In genomic region chr7:131654249-131654558, GRCh38 we compare ENCODE assay signal across 16 cellular contexts.
DNase-seq lines count a peak whose midpoint lies in the region; ATAC-seq, FAIRE-seq and TF ChIP-seq lines count a peak whose summit lies in the region.
"Had no signal": no experiment of that assay in that cellular context is flagged by ENCODE, and none has a peak within 500 bp of the region (broad histone marks: within the 10 kb centered on the region; RNA-seq: fewer than 3 reads in every experiment).

No MANE protein-coding gene starts in this region.

- TF ChIP-seq CTCF in HEK293 (tag by site-specific recombination; IDR thresholded peaks at IDR 0.05), result no peak
- TF ChIP-seq CTCF in K562 (IDR thresholded peaks at IDR 0.05 in 2 of 3, conservative IDR thresholded peaks at IDR 0.05 in 1 of 3; ENCODE audit: insufficient read depth in 2 of 3, low read depth in 1 of 3, low read length in 3 of 3), result 0 out of 6 replicates have a peak, but pooled peaks of 1 of the 3 experiments have one; percentile 2
- TF ChIP-seq CTCF in neural progenitor cell (IDR thresholded peaks at IDR 0.05), result no peak
- no peak for TF ChIP-seq CTCF in A673 (conservative IDR thresholded peaks at IDR 0.05; ENCODE audit: low read depth, low read length)

- no peaks in the 10 kb centered on the region for H3K9me1 ChIP-seq in K562 (ENCODE audit: control insufficient read depth, insufficient read depth, low read length)

- H3K9ac ChIP-seq in ES-I3 (ENCODE audit: low read depth, low read length) (peak overlapping the region; percentile 35; the same call in 1 of the 2 replicates), K562 (ENCODE audit: insufficient read depth in 1 of 2, low read depth in 2 of 2, low read length in 2 of 2) (no peak overlapping the region), neural progenitor cell (no peak overlapping the region)
- H3K9ac ChIP-seq: BLaER1 had no signal

- in situ Hi-C loops in K562 (cut with MboI), result loop anchor here (10.0 kb wide), 2 partner anchors 149 to 769 kb away; no protein-coding TSS in a partner anchor

- WGBS in K562 (ENCODE audit: insufficient coverage, low coverage, missing lambda C conversion rate), result 73% methylated on average over 1 of the region's 1 CpG

- H3K27ac ChIP-seq in HEK293 (ENCODE audit: extremely low read depth, low read depth, low read length) (no peak overlapping the region), K562 (ENCODE audit: extremely low read depth, low read depth, low read length) (no peak overlapping the region), neural progenitor cell (no peak overlapping the region), A673 (ENCODE audit: low read depth, low read length, poor library complexity, severe bottlenecking) (no peak overlapping the region)
- H3K27ac ChIP-seq: BLaER1, left lung, sigmoid colon, thyroid gland, vagina had no signal

- no peak for ATAC-seq in K562
- no peak for ATAC-seq in GM19463 (IDR thresholded peaks at IDR 0.05; ENCODE audit: unreplicated experiment)
- ATAC-seq in GM18873 (IDR thresholded peaks at IDR 0.05; ENCODE audit: low FRiP score, unreplicated experiment), result no peak

- no peak for TF ChIP-seq POLR2A in K562 (conservative IDR thresholded peaks at IDR 0.05)

- H3K36me3 Mint-ChIP-seq in neural progenitor cell, result no peaks in the 10 kb centered on the region
- H3K36me3 Mint-ChIP-seq: activated CD8-positive, alpha-beta memory T cell treated with anti-CD3 and anti-CD28 coated beads, Interleukin-2, amount 10 ng/mL, durations not matched to agents 7 days and 5 days; memory B cell had no signal

- H3K9me3 ChIP-seq in ES-I3 (ENCODE audit: control insufficient read depth, insufficient read depth, low read length) (no peaks in the 10 kb centered on the region), HEK293 (ENCODE audit: control insufficient read depth, insufficient read depth, low read depth, low read length) (no peaks in the 10 kb centered on the region), K562 (replicated peaks; ENCODE audit: control insufficient read depth, insufficient read depth, low read depth, low read length) (no peaks in the 10 kb centered on the region), neural progenitor cell (ENCODE audit: low read depth) (no peaks in the 10 kb centered on the region), A673 (ENCODE audit: low read depth, low read length, poor library complexity, severe bottlenecking) (no peaks in the 10 kb centered on the region)
- H3K9me3 ChIP-seq: BLaER1, left lung, sigmoid colon, thyroid gland, vagina had no signal

- peaks cover 38% of the 10 kb centered on the region for H3K4me1 ChIP-seq in ES-I3 (ENCODE audit: insufficient read depth, low read length)
- H3K4me1 ChIP-seq in HEK293 (ENCODE audit: control insufficient read depth, insufficient read depth, low read length), result no peaks in the 10 kb centered on the region
- H3K4me1 ChIP-seq in K562 (replicated peaks in 1 of 2; ENCODE audit: control insufficient read depth in 2 of 2, insufficient read depth in 2 of 2, low read length in 2 of 2), result no peaks in the 10 kb centered on the region
- H3K4me1 ChIP-seq in neural progenitor cell, result peaks cover 25% of the 10 kb centered on the region
- H3K4me1 ChIP-seq in A673 (ENCODE audit: insufficient read depth, low read length, poor library complexity, severe bottlenecking), result no peaks in the 10 kb centered on the region
- H3K4me1 ChIP-seq: BLaER1, thyroid gland had no signal

- FAIRE-seq in K562 (lab: Jason Lieb, UNC), result no peak

- DNase-seq in K562 (ENCODE audit: extremely low read depth in 1 of 4, low spot score in 3 of 4) (no peak), neural progenitor cell (ENCODE audit: low spot score) (no peak), A673 (ENCODE audit: low spot score) (no peak)

- intact Hi-C loops in K562 (cut with micrococcal nuclease), result loop anchor here (1.0 kb wide), 2 partner anchors 109 to 146 kb away; no protein-coding TSS in a partner anchor
- intact Hi-C loops in A673 (cut with micrococcal nuclease; ENCODE audit: unreplicated experiment), result loop anchor here (1.0 to 10.0 kb wide), 2 partner anchors 146 to 749 kb away; no protein-coding TSS in a partner anchor

- CTCF ChIA-PET in HEK293 (lab: Yijun Ruan, JAX), result interaction anchor here (0.6 to 3.4 kb wide), 18 partner anchors 12 to 761 kb away, joined by 3 to 45 read pairs (median 6); no protein-coding TSS in a partner anchor
- CTCF ChIA-PET in K562 (lab: Yijun Ruan, JAX; ENCODE audit: low intra/inter-chr PET ratio), result interaction anchor here (0.7 to 6.1 kb wide), 6 partner anchors 108 to 804 kb away, joined by 5 to 85 read pairs (median 10); no protein-coding TSS in a partner anchor
- CTCF ChIA-PET in A673 (lab: Charles Lee), result interaction anchor here (0.7 kb wide), 1 partner anchor 146 kb away, joined by 6 read pairs; no protein-coding TSS in a partner anchor

- no peaks in the 10 kb centered on the region for H3K9me3 Mint-ChIP-seq in neural progenitor cell
- H3K9me3 Mint-ChIP-seq: activated B cell treated with CpG ODN at 0.5 μM for 24 hours, memory B cell had no signal

- H3K27ac Mint-ChIP-seq in neural progenitor cell, result peak overlapping the region; percentile 8
- H3K27ac Mint-ChIP-seq: activated B cell treated with CpG ODN at 0.5 μM for 24 hours; activated CD8-positive, alpha-beta memory T cell treated with anti-CD3 and anti-CD28 coated beads, Interleukin-2, amount 10 ng/mL, durations not matched to agents 7 days and 5 days; activated T-cell treated with anti-CD3 and anti-CD28 coated beads, Interleukin-2, amount 50 U/mL, for 72 hours; memory B cell had no signal

- H3K36me3 ChIP-seq in ES-I3 (ENCODE audit: insufficient read depth, low read length) (no peaks in the 10 kb centered on the region), HEK293 (ENCODE audit: control insufficient read depth in 2 of 2, insufficient read depth in 1 of 2, low read length in 2 of 2) (no peaks in the 10 kb centered on the region), K562 (ENCODE audit: control insufficient read depth, insufficient read depth, low read length) (no peaks in the 10 kb centered on the region), neural progenitor cell (no peaks in the 10 kb centered on the region), A673 (ENCODE audit: insufficient read depth, low read length, poor library complexity, severe bottlenecking) (no peaks in the 10 kb centered on the region)
- H3K36me3 ChIP-seq: BLaER1, left lung, sigmoid colon, thyroid gland, vagina had no signal

- BruUV-seq in K562 (replicated peaks; lab: Mats Ljungman, UMichigan) (no TSS peak), A673 (replicated peaks; lab: Mats Ljungman, UMichigan) (no TSS peak)

- H2AFZ ChIP-seq in K562 (ENCODE audit: low read depth, low read length) (no peak overlapping the region), neural progenitor cell (replicated peaks) (no peak overlapping the region)

- H3K27me3 Mint-ChIP-seq in neural progenitor cell (ENCODE audit: insufficient read depth, low read depth), result peaks cover 10% of the 10 kb centered on the region

- no peak overlapping the region for H3K4me3 ChIP-seq in HEK293 (ENCODE audit: low read depth, low read length)
- no peak overlapping the region for H3K4me3 ChIP-seq in K562
- no peak overlapping the region for H3K4me3 ChIP-seq in neural progenitor cell
- no peak overlapping the region for H3K4me3 ChIP-seq in A673 (ENCODE audit: low read depth, low read length, poor library complexity, severe bottlenecking)
- H3K4me3 ChIP-seq: BLaER1, left lung, sigmoid colon, thyroid gland, vagina had no signal

- no peak overlapping the region for H3K4me2 ChIP-seq in K562 (ENCODE audit: insufficient read depth, low read length)
- H3K4me2 ChIP-seq in neural progenitor cell, result no peak overlapping the region
- H3K4me2 ChIP-seq: BLaER1 had no signal

- POLR2A ChIA-PET in HEK293 (lab: Yijun Ruan, JAX) (no interaction called here), K562 (lab: Yijun Ruan, JAX) (interaction anchor here (0.7 to 1.0 kb wide), 2 partner anchors 8 to 9 kb away, joined by 3 to 4 read pairs; no protein-coding TSS in a partner anchor), A673 (lab: Charles Lee; ENCODE audit: low non-redundant PET) (no interaction called here)

- TF ChIP-seq RAD21 in K562 (CRISPR knock-in tag; conservative IDR thresholded peaks at IDR 0.05 in 1 of 2, IDR thresholded peaks at IDR 0.05 in 1 of 2), result no peak

- H4K20me1 ChIP-seq in K562 (replicated peaks; ENCODE audit: control insufficient read depth, insufficient read depth, low read length) (peaks cover 4% of the 10 kb centered on the region; the same call in 1 of the 2 replicates), neural progenitor cell (ENCODE audit: low read depth) (no peaks in the 10 kb centered on the region)
- H4K20me1 ChIP-seq: BLaER1 had no signal

- H3K79me2 ChIP-seq in K562 (ENCODE audit: control insufficient read depth, insufficient read depth, low read length) (no peaks in the 10 kb centered on the region), neural progenitor cell (ENCODE audit: low read depth) (no peaks in the 10 kb centered on the region)

- H3K4me1 Mint-ChIP-seq in neural progenitor cell, result peaks cover 8% of the 10 kb centered on the region
- H3K4me1 Mint-ChIP-seq: activated B cell treated with CpG ODN at 0.5 μM for 24 hours; activated CD8-positive, alpha-beta memory T cell treated with anti-CD3 and anti-CD28 coated beads, Interleukin-2, amount 10 ng/mL, durations not matched to agents 7 days and 5 days had no signal

- peak overlapping the region; percentile 52 for H3K4me3 Mint-ChIP-seq in neural progenitor cell
- H3K4me3 Mint-ChIP-seq: activated B cell treated with CpG ODN at 0.5 μM for 24 hours; activated CD8-positive, alpha-beta memory T cell treated with anti-CD3 and anti-CD28 coated beads, Interleukin-2, amount 10 ng/mL, durations not matched to agents 7 days and 5 days; activated T-cell treated with anti-CD3 and anti-CD28 coated beads, Interleukin-2, amount 50 U/mL, for 72 hours; memory B cell had no signal

- peaks cover 30% of the 10 kb centered on the region for H3F3A ChIP-seq in neural progenitor cell (ENCODE audit: low read depth)

- H3K27me3 ChIP-seq in K562 (ENCODE audit: control insufficient read depth in 2 of 2, insufficient read depth in 2 of 2, low read length in 2 of 2) (peaks cover 13 to 39% of the 10 kb centered on the region in 2 experiments), neural progenitor cell (no peaks in the 10 kb centered on the region), A673 (replicated peaks; ENCODE audit: insufficient read depth, low read depth, low read length, poor library complexity) (no peaks in the 10 kb centered on the region)
- H3K27me3 ChIP-seq: BLaER1, left lung, sigmoid colon, thyroid gland, vagina had no signal

- no peak for TF ChIP-seq EP300 in K562 (IDR thresholded peaks at IDR 0.05; ENCODE audit: low read length)
